In genomic region chr19:2050991-2051770, GRCh38 we compare ENCODE assay signal across 8 cellular contexts. TPM values are rescaled to one million over a fixed set of nuclear protein-coding genes. Genes with fewer than 3 reads are reported as not detected.
A peak's percentile ranks its signal among the peaks of the same experiment; 100 is the strongest.
DNase-seq lines count a peak whose midpoint lies in the region; ATAC-seq and TF ChIP-seq lines count a peak whose summit lies in the region.

Gene MKNK2, minus strand, starts transcription at chr19:2051244. Its CDS starts 393 bp downstream, at chr19:2050851.

- peaks cover 52% of the 10 kb centered on the region for H3K4me1 Mint-ChIP-seq in activated CD4-positive, alpha-beta T cell treated with anti-CD3 and anti-CD28 coated beads, Interleukin-2, amount 10 ng/mL, durations not matched to agents 7 days and 5 days

- DNase-seq in AG20443 (ENCODE audit: low spot score) (peak; percentile 99), NCI-H460 (ENCODE audit: extremely low read depth, low read depth) (peak; percentile 79), cortex of kidney (lab: John Stamatoyannopoulos, UW) (peak; percentile 92), left lung (peak; percentile 93 to 98)
- DNase-seq in activated CD4-positive, alpha-beta T cell treated with anti-CD3 and anti-CD28 coated beads, Interleukin-2, amount 10 ng/mL, durations not matched to agents 7 days and 5 days: peak; percentile 92
- DNase-seq in stimulated activated CD4-positive, alpha-beta T cell treated with anti-CD3 and anti-CD28 coated beads, Interleukin-2, amount 100 ng/mL, for 48 hours: peak; percentile 97 to 99

- peaks cover 0 to 31% of the 10 kb centered on the region in 2 donors for H3K36me3 ChIP-seq in left lung

- peak within 1 kb of the TSS; percentile 91 for H3K27ac Mint-ChIP-seq in activated CD4-positive, alpha-beta T cell treated with anti-CD3 and anti-CD28 coated beads, Interleukin-2, amount 10 ng/mL, durations not matched to agents 7 days and 5 days

- no peaks in the 10 kb centered on the region for H3K9me3 ChIP-seq in left lung

- no peaks in the 10 kb centered on the region for H3K27me3 ChIP-seq in left lung

- peaks cover 53 to 69% of the 10 kb centered on the region in 2 donors for H3K4me1 ChIP-seq in left lung

- CTCF ChIA-PET in activated CD4-positive, alpha-beta T cell treated with anti-CD3 and anti-CD28 coated beads, Interleukin-2, amount 10 ng/mL, durations not matched to agents 7 days and 5 days (lab: Charles Lee): interaction anchor here (0.9 to 1.7 kb wide), 7 partner anchors 9 to 121 kb away, joined by 3 to 12 read pairs (median 4); no protein-coding TSS in a partner anchor

- POLR2A ChIA-PET in activated CD4-positive, alpha-beta T cell treated with anti-CD3 and anti-CD28 coated beads, Interleukin-2, amount 10 ng/mL, durations not matched to agents 7 days and 5 days (lab: Charles Lee): interaction anchor here (0.6 to 1.4 kb wide), 2 partner anchors 9 to 19 kb away, joined by 5 to 9 read pairs; no protein-coding TSS in a partner anchor

- peak within 1 kb of the TSS; percentile 92 to 99 for H3K4me3 ChIP-seq in left lung

- H3K9me3 Mint-ChIP-seq in activated CD4-positive, alpha-beta T cell treated with anti-CD3 and anti-CD28 coated beads, Interleukin-2, amount 10 ng/mL, durations not matched to agents 7 days and 5 days: no peaks in the 10 kb centered on the region

- peak; percentile 29 to 59 for TF ChIP-seq CTCF in left lung (IDR thresholded peaks at IDR 0.05)

- H3K4me3 Mint-ChIP-seq in activated CD4-positive, alpha-beta T cell treated with anti-CD3 and anti-CD28 coated beads, Interleukin-2, amount 10 ng/mL, durations not matched to agents 7 days and 5 days: peak within 1 kb of the TSS; percentile 83

- H3K27ac ChIP-seq in left lung: peak within 1 kb of the TSS; percentile 95 to 97

- intact Hi-C loops in left lung (cut with DNase I): no loop called here

- ATAC-seq in GM19023 (IDR thresholded peaks at IDR 0.05; ENCODE audit: unreplicated experiment): peak; percentile 52
- peak; percentile 56 for ATAC-seq in HG03280 (IDR thresholded peaks at IDR 0.05; ENCODE audit: unreplicated experiment)
- ATAC-seq in left lung: peak; percentile 74

- no peaks in the 10 kb centered on the region for H3K27me3 Mint-ChIP-seq in activated CD4-positive, alpha-beta T cell treated with anti-CD3 and anti-CD28 coated beads, Interleukin-2, amount 10 ng/mL, durations not matched to agents 7 days and 5 days

- peaks cover 6% of the 10 kb centered on the region for H3K36me3 Mint-ChIP-seq in activated CD4-positive, alpha-beta T cell treated with anti-CD3 and anti-CD28 coated beads, Interleukin-2, amount 10 ng/mL, durations not matched to agents 7 days and 5 days (ENCODE audit: low read depth)

RNA-seq across cellular contexts. Expression of gene MKNK2, which starts in this region (rescaled TPM):
- 87.0 and 90.9 TPM in 2 replicates for total RNA-seq in NCI-H460 (2014; rRNA removed; shearing (Covaris generic))
- 79.8 and 124 TPM in 2 replicates for polyA plus RNA-seq in NCI-H460 (2014; cell fraction: nucleus; rRNA removed)
- total RNA-seq in activated CD4-positive, alpha-beta T cell treated with anti-CD3 and anti-CD28 coated beads, Interleukin-2, amount 10 ng/mL, durations not matched to agents 7 days and 5 days: 100 to 1,000 TPM; 198 to 228 TPM
- 100 to 1,000 TPM; 238 to 291 TPM for total RNA-seq in left lung

Comparison
In these comparisons a context has a peak if more than half of its experiments do, and no peak if none do; other contexts are left out.
1. Peak in every context shown above with its lines: DNase-seq, ATAC-seq, H3K4me3 ChIP-seq and H3K27ac ChIP-seq.